ENCODE assay signal across 2 cellular contexts in the genomic region with DNA sequence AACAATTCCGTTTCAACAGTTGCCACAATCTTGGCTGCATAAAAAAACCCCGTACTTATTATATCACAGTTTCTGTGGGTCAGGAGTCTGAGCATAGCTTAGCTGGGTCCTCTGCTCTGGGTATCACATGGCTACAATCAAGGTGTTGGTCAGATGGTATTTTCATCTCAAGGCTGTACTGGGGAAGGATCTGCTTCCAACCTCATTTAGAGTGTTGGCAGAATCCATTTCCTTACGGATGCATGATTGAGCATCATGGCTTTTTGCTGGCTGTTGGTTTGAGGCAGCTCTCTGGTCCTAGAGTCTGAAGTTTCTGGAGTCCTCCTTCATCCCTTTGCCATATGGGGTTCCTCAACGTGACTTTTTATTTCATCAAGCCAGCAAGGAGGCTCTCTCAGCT.
"Had no signal": no experiment of that assay in that cellular context is flagged by ENCODE, and none has a peak within 500 bp of the region (broad histone marks: within the 10 kb centered on the region; RNA-seq: fewer than 3 reads in every experiment).

No MANE protein-coding gene starts in this region.

- DNase-seq: GDM1, GF-D8 had no signal
